ENCODE assay signal across 9 cellular contexts in the genomic region with DNA sequence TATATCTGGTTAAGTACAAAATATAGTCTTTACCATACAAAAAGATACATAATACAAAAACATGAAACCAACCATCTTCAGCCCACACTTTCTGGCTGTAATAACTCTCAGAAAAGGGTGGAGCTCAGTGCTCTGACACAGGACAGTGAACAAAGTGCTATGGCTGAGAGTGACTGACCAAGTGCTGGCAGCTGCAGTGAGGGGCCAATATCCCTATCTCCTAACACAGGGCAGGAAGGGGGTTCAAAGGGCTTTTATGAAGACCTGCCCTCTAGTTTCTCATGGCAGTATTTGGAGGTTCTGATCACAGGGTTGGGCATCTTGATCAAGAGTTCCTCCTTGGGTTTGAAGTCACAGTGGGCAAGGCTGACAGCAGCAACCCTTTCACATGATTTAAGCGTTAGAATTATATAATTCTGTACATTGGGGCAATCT. TPM values are rescaled to one million over a fixed set of nuclear protein-coding genes. Genes with fewer than 3 reads are reported as not detected.
DNase-seq lines count a peak whose midpoint lies in the region; TF ChIP-seq lines count a peak whose summit lies in the region.
"Had no signal": no experiment of that assay in that cellular context is flagged by ENCODE, and none has a peak within 500 bp of the region (broad histone marks: within the 10 kb centered on the region; RNA-seq: fewer than 3 reads in every experiment).

No MANE protein-coding gene starts in this region.

- peaks cover 49% of the 10 kb centered on the region for H3K36me3 Mint-ChIP-seq in T-helper 1 cell treated with Interleukin-12 subunit alpha and Interleukin-12 subunit beta and Interleukin-4 antibody, amounts not matched to agents 30 μg/mL and 1 μg/mL, for 36 hours (ENCODE audit: low read depth)

- TF ChIP-seq CTCF in lower leg skin (IDR thresholded peaks at IDR 0.05) (no peak), suprapubic skin (IDR thresholded peaks at IDR 0.05) (no peak), brain microvascular endothelial cell (IDR thresholded peaks at IDR 0.05; ENCODE audit: low read depth, low read length, missing control alignments) (no peak)

- no peaks in the 10 kb centered on the region for H3K27me3 ChIP-seq in suprapubic skin
- H3K27me3 ChIP-seq in brain microvascular endothelial cell (replicated peaks), result no peaks in the 10 kb centered on the region

- no peaks in the 10 kb centered on the region for H3K9me3 Mint-ChIP-seq in T-helper 1 cell treated with Interleukin-12 subunit alpha and Interleukin-12 subunit beta and Interleukin-4 antibody, amounts not matched to agents 30 μg/mL and 1 μg/mL, for 36 hours

- intact Hi-C loops in lower leg skin (cut with DNase I; ENCODE audit: low total_unique reads), result no loop called here

- no peak for TF ChIP-seq EP300 in suprapubic skin (IDR thresholded peaks at IDR 0.05)

- no peak for DNase-seq in T-helper 1 cell
- peak in 1 of 2 donors; percentile 69 for DNase-seq in lower leg skin (ENCODE audit: low spot score in 2 of 2)
- DNase-seq in suprapubic skin (ENCODE audit: low spot score in 2 of 2), result peak; percentile 43 to 49
- DNase-seq in stimulated activated CD4-positive, alpha-beta T cell treated with anti-CD3 and anti-CD28 coated beads, Interleukin-2, amount 100 ng/mL, for 24 hours, result no peak
- DNase-seq in activated CD4-positive, CD25-positive, alpha-beta regulatory T cell treated with anti-CD3 and anti-CD28 coated beads, Interleukin-2, amount 50 U/mL, for 72 hours, result no peak
- no peak for DNase-seq in brain microvascular endothelial cell

- in situ Hi-C loops in brain microvascular endothelial cell (cut with HindIII; ENCODE audit: low pct_ligation_motif_present, low sequenced_read_pairs), result no loop called here

- peak overlapping the region; percentile 98 for H3K4me3 Mint-ChIP-seq in T-helper 1 cell treated with Interleukin-12 subunit alpha and Interleukin-12 subunit beta and Interleukin-4 antibody, amounts not matched to agents 30 μg/mL and 1 μg/mL, for 36 hours

- no peaks in the 10 kb centered on the region for H3K9me3 ChIP-seq in suprapubic skin
- H3K9me3 ChIP-seq: A549 had no signal

- H3K4me1 ChIP-seq in suprapubic skin, result peaks cover 30% of the 10 kb centered on the region

- H3K4me1 Mint-ChIP-seq in T-helper 1 cell treated with Interleukin-12 subunit alpha and Interleukin-12 subunit beta and Interleukin-4 antibody, amounts not matched to agents 30 μg/mL and 1 μg/mL, for 36 hours (ENCODE audit: low read depth), result peaks cover 39% of the 10 kb centered on the region

- TF ChIP-seq POLR2A in lower leg skin (IDR thresholded peaks at IDR 0.05) (no peak), suprapubic skin (IDR thresholded peaks at IDR 0.05) (peak in 1 of 2 donors; percentile 2)

- H3K36me3 ChIP-seq in suprapubic skin, result peaks cover 33% of the 10 kb centered on the region
- peaks cover 30% of the 10 kb centered on the region for H3K36me3 ChIP-seq in brain microvascular endothelial cell (replicated peaks)

- H3K27ac Mint-ChIP-seq in T-helper 1 cell treated with Interleukin-12 subunit alpha and Interleukin-12 subunit beta and Interleukin-4 antibody, amounts not matched to agents 30 μg/mL and 1 μg/mL, for 36 hours, result peak overlapping the region; percentile 50

- H3K4me3 ChIP-seq in lower leg skin (ENCODE audit: low read depth, poor library complexity, severe bottlenecking) (peak overlapping the region; percentile 75), suprapubic skin (peak overlapping the region; percentile 76), brain microvascular endothelial cell (ENCODE audit: low read depth, low read length) (no peak overlapping the region)
- H3K4me3 ChIP-seq: A549 had no signal

- H3K27me3 Mint-ChIP-seq in T-helper 1 cell treated with Interleukin-12 subunit alpha and Interleukin-12 subunit beta and Interleukin-4 antibody, amounts not matched to agents 30 μg/mL and 1 μg/mL, for 36 hours (ENCODE audit: low read depth), result no peaks in the 10 kb centered on the region

- H3K27ac ChIP-seq in adipose tissue (ENCODE audit: low read depth, low read length) (peak overlapping the region; percentile 21), suprapubic skin (peak overlapping the region; percentile 99), brain microvascular endothelial cell (no peak overlapping the region)
- H3K27ac ChIP-seq: A549 had no signal

- WGBS in adipose tissue, 3 donors, result 51 to 59% (median 58%) methylated on average over 1 of the region's 1 CpG
- WGBS in lower leg skin, 2 donors, result 45 to 52% methylated on average over 1 of the region's 1 CpG
- WGBS in suprapubic skin, result 25% methylated on average over 1 of the region's 1 CpG

RNA-seq across cellular contexts. Expression of gene TXNIP, which starts 3.9 kb away (rescaled TPM):
- polyA plus RNA-seq in adipose tissue, result 1,000 to 10,000 TPM in 1 of 3 donors, 100 to 1,000 TPM in 2; 378 to 1,060 (median 834) TPM
- 1,000 to 10,000 TPM; 2,445 to 6,877 (median 3,895) TPM for total RNA-seq in lower leg skin
- 1,000 to 10,000 TPM; 2,326 to 8,649 (median 2,541) TPM for total RNA-seq in suprapubic skin

RNA-seq across cellular contexts. Expression of gene POLR3GL, which starts 28.0 kb away (rescaled TPM):
- polyA plus RNA-seq in adipose tissue, result 10 to 100 TPM; 15.2 to 78.7 (median 46.4) TPM
- total RNA-seq in lower leg skin, result 10 to 100 TPM; 10.6 to 15.3 (median 14.2) TPM
- total RNA-seq in suprapubic skin, result 10 to 100 TPM in 2 of 4 donors, 1 to 10 TPM in 2; 7.3 to 16.7 (median 11.9) TPM

RNA-seq across cellular contexts. Expression of gene ANKRD34A, which starts 28.1 kb away (rescaled TPM):
- under 1 TPM in 2 of 3 donors, not detected in 1; 0.21 to 0.51 TPM for polyA plus RNA-seq in adipose tissue
- total RNA-seq in lower leg skin (1 to 10 TPM in 1 of 4 donors, under 1 TPM in 3; 0.12 to 1.3 (median 0.39) TPM), suprapubic skin (under 1 TPM in 3 of 4 donors, not detected in 1; 0.21 to 0.64 (median 0.45) TPM)

RNA-seq across cellular contexts. Expression of gene HJV, which starts 29.0 kb away (rescaled TPM):
- polyA plus RNA-seq in adipose tissue, result not detected
- total RNA-seq in lower leg skin (not detected), suprapubic skin (not detected)
- polyA plus RNA-seq: A549 had no signal

RNA-seq across cellular contexts. Expression of gene LIX1L, which starts 34.7 kb away (rescaled TPM):
- 10 to 100 TPM in 2 of 3 donors, 1 to 10 TPM in 1; 2.6 to 21.6 (median 12.3) TPM for polyA plus RNA-seq in adipose tissue
- total RNA-seq in lower leg skin, result 10 to 100 TPM in 1 of 4 donors, 1 to 10 TPM in 3; 4.6 to 14.2 (median 7.7) TPM
- 10 to 100 TPM in 3 of 4 donors, 1 to 10 TPM in 1; 7.6 to 18.4 (median 11.3) TPM for total RNA-seq in suprapubic skin

Comparison
In these comparisons a context has a peak if more than half of its experiments do, and no peak if none do; other contexts are left out.
1. DNase-seq: peak in suprapubic skin (2 of 2); none in T-helper 1 cell (0 of 5), stimulated activated CD4-positive, alpha-beta T cell treated with anti-CD3 and anti-CD28 coated beads, Interleukin-2, amount 100 ng/mL, for 24 hours (0 of 2), activated CD4-positive, CD25-positive, alpha-beta regulatory T cell treated with anti-CD3 and anti-CD28 coated beads, Interleukin-2, amount 50 U/mL, for 72 hours (single experiment) and brain microvascular endothelial cell (single experiment).